In genomic region chr2:212107014-212107413, GRCh38 we compare ENCODE assay signal across 9 cellular contexts.
"Had no signal": no experiment of that assay in that cellular context is flagged by ENCODE, and none has a peak within 500 bp of the region (broad histone marks: within the 10 kb centered on the region; RNA-seq: fewer than 3 reads in every experiment).

No MANE protein-coding gene starts in this region.

- H3K27me3 Mint-ChIP-seq: IgD-negative memory B cell had no signal

- H3K27ac ChIP-seq: HL-60, KMS-11 had no signal

- H3K36me3 Mint-ChIP-seq: IgD-negative memory B cell had no signal

- DNase-seq: IMR-90, KBM-7, KG1 had no signal

- H3K4me3 ChIP-seq: K562 had no signal

- H3K4me1 Mint-ChIP-seq: IgD-negative memory B cell had no signal

- H3K9ac ChIP-seq: KMS-11 had no signal

- FAIRE-seq: HepG2, HTR-8/SVneo, K562 had no signal

- H3K27ac Mint-ChIP-seq: IgD-negative memory B cell had no signal
